In the genomic region with DNA sequence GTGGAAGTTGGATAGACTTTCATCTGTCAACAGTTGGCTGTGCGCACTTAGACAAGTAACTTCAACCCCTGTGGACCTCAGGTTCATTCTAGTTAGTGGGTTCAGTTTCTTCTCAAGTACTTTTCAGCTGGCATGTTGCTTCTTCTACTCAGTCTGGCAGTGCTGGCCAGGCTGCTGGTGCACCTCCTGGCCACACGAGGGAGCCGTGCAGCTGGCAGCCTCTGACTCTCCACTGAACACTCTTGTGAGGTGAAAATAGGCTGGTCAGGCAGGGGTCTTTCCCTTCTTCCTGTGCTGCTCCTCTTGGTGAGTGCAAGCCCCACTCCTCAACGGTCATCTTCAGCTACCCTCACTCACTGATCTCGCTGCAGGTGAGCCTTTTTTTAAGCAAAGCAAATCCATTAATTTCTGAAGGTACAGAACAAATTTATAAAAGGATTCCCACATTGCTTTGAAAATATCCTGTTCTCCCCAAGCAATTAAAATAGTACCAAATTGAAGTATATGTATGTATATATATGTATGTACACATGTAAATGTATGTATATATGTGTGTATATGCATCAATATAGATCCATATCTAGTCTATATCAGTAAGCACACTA, we compare ENCODE assay signal across 9 cellular contexts. TPM values are rescaled to one million over a fixed set of nuclear protein-coding genes. Genes with fewer than 3 reads are reported as not detected.
DNase-seq lines count a peak whose midpoint lies in the region; ATAC-seq and TF ChIP-seq lines count a peak whose summit lies in the region.
"Had no signal": no experiment of that assay in that cellular context is flagged by ENCODE, and none has a peak within 500 bp of the region (broad histone marks: within the 10 kb centered on the region; RNA-seq: fewer than 3 reads in every experiment).

No MANE protein-coding gene starts in this region.

- DNase-seq in DMS53 treated with DMSO at 0.1 percent for 48 hours (lab: John Stamatoyannopoulos, UW; ENCODE audit: unreplicated experiment): peak; percentile 10
- peak; percentile 75 for DNase-seq in KBM-7
- peak; percentile 30 for DNase-seq in T follicular helper cell (ENCODE audit: low read depth)
- peak in 1 of 2 donors; percentile 75 for DNase-seq in ascending aorta (ENCODE audit: low spot score in 2 of 2)
- DNase-seq in immature natural killer cell: peak; percentile 22 to 35 (median 32)
- DNase-seq in stimulated activated CD4-positive, alpha-beta T cell treated with anti-CD3 and anti-CD28 coated beads, Interleukin-15, amount 100 ng/mL, for 24 hours: peak; percentile 54

- peaks cover 0 to 6% of the 10 kb centered on the region in 2 donors for H3K36me3 ChIP-seq in ascending aorta

- H3K4me1 Mint-ChIP-seq in immature natural killer cell: peaks cover 0 to 3% of the 10 kb centered on the region in 2 donors
- no peaks in the 10 kb centered on the region for H3K4me1 Mint-ChIP-seq in stimulated activated memory B cell treated with anti-CD40 and anti-IgM and Interleukin-4, amounts not matched to agents 10 μg/mL and 1 μg/mL and 100 μg/mL, for 72 hours

- no peak overlapping the region for H3K4me3 Mint-ChIP-seq in immature natural killer cell
- no peak overlapping the region for H3K4me3 Mint-ChIP-seq in stimulated activated memory B cell treated with anti-CD40 and anti-IgM and Interleukin-4, amounts not matched to agents 10 μg/mL and 1 μg/mL and 100 μg/mL, for 72 hours
- H3K4me3 Mint-ChIP-seq: activated naive CD4-positive, alpha-beta T cell treated with anti-CD3 and anti-CD28 coated beads, Interleukin-2, amount 50 U/mL, for 24 hours had no signal

- H3K9me3 Mint-ChIP-seq in immature natural killer cell: no peaks in the 10 kb centered on the region
- no peaks in the 10 kb centered on the region for H3K9me3 Mint-ChIP-seq in stimulated activated memory B cell treated with anti-CD40 and anti-IgM and Interleukin-4, amounts not matched to agents 10 μg/mL and 1 μg/mL and 100 μg/mL, for 72 hours
- H3K9me3 Mint-ChIP-seq: activated naive CD4-positive, alpha-beta T cell treated with anti-CD3 and anti-CD28 coated beads, Interleukin-2, amount 50 U/mL, for 24 hours had no signal

- H3K27me3 ChIP-seq in ascending aorta: no peaks in the 10 kb centered on the region

- H3K27me3 Mint-ChIP-seq in immature natural killer cell (ENCODE audit: low read depth in 3 of 3): peaks cover 0 to 4% (median 2%) of the 10 kb centered on the region in 3 donors
- H3K27me3 Mint-ChIP-seq in stimulated activated memory B cell treated with anti-CD40 and anti-IgM and Interleukin-4, amounts not matched to agents 10 μg/mL and 1 μg/mL and 100 μg/mL, for 72 hours: no peaks in the 10 kb centered on the region
- H3K27me3 Mint-ChIP-seq: activated naive CD4-positive, alpha-beta T cell treated with anti-CD3 and anti-CD28 coated beads, Interleukin-2, amount 50 U/mL, for 24 hours had no signal

- intact Hi-C loops in ascending aorta (cut with DNase I): loop anchor here (1.0 to 5.0 kb wide), 2 partner anchors 62 to 158 kb away; no protein-coding TSS in a partner anchor

- in situ Hi-C loops in KBM-7 (cut with MboI; ENCODE audit: low pct_unique_long_range_greater_than_20kb, low sequenced_read_pairs): no loop called here

- no peaks in the 10 kb centered on the region for H3K4me1 ChIP-seq in ascending aorta

- no peak overlapping the region for H3K27ac Mint-ChIP-seq in immature natural killer cell
- no peak overlapping the region for H3K27ac Mint-ChIP-seq in stimulated activated memory B cell treated with anti-CD40 and anti-IgM and Interleukin-4, amounts not matched to agents 10 μg/mL and 1 μg/mL and 100 μg/mL, for 72 hours

- no peak overlapping the region for H3K27ac ChIP-seq in ascending aorta

- no peaks in the 10 kb centered on the region for H3K36me3 Mint-ChIP-seq in immature natural killer cell
- no peaks in the 10 kb centered on the region for H3K36me3 Mint-ChIP-seq in stimulated activated memory B cell treated with anti-CD40 and anti-IgM and Interleukin-4, amounts not matched to agents 10 μg/mL and 1 μg/mL and 100 μg/mL, for 72 hours
- H3K36me3 Mint-ChIP-seq: activated naive CD4-positive, alpha-beta T cell treated with anti-CD3 and anti-CD28 coated beads, Interleukin-2, amount 50 U/mL, for 24 hours had no signal

- no peaks in the 10 kb centered on the region for H3K9me3 ChIP-seq in ascending aorta

- peak; percentile 73 for ATAC-seq in GM21367 (IDR thresholded peaks at IDR 0.05; ENCODE audit: unreplicated experiment)
- ATAC-seq in stimulated activated memory B cell treated with anti-CD40 and anti-IgM and Interleukin-4, amounts not matched to agents 10 μg/mL and 1 μg/mL and 100 μg/mL, for 72 hours: no peak

- peak; percentile 38 to 93 (median 89) for TF ChIP-seq CTCF in ascending aorta (IDR thresholded peaks at IDR 0.05)

- H3K4me3 ChIP-seq in ascending aorta: no peak overlapping the region

RNA-seq across cellular contexts. Expression of a gene that starts 30.6 kb away (rescaled TPM):
- total RNA-seq in ascending aorta: 11.0 TPM
- 1 to 10 TPM; 1.8 to 3.0 (median 2.3) TPM for polyA plus RNA-seq in immature natural killer cell
